In genomic region chr14:39876935-39877334, GRCh38 we compare ENCODE assay signal across 23 cellular contexts.
A peak's percentile ranks its signal among the peaks of the same experiment; 100 is the strongest.
DNase-seq lines count a peak whose midpoint lies in the region; ATAC-seq and FAIRE-seq lines count a peak whose summit lies in the region.
"Had no signal": no experiment of that assay in that cellular context is flagged by ENCODE, and none has a peak within 500 bp of the region (broad histone marks: within the 10 kb centered on the region; RNA-seq: fewer than 3 reads in every experiment).

No MANE protein-coding gene starts in this region.

- ATAC-seq in GM19438 (IDR thresholded peaks at IDR 0.05; ENCODE audit: low read depth, unreplicated experiment) (peak; percentile 27), HG03378 (IDR thresholded peaks at IDR 0.05; ENCODE audit: unreplicated experiment) (peak; percentile 42)
- ATAC-seq: activated CD8-positive, alpha-beta memory T cell treated with anti-CD3 and anti-CD28 coated beads, Interleukin-2, amount 10 ng/mL, durations not matched to agents 7 days and 5 days; gastrocnemius medialis; natural killer cell; pancreas; Right ventricle myocardium inferior had no signal

- no peak overlapping the region for H3K27ac Mint-ChIP-seq in activated naive CD8-positive, alpha-beta T cell treated with anti-CD3 and anti-CD28 coated beads for 36 hours
- H3K27ac Mint-ChIP-seq: activated CD4-positive, alpha-beta T cell treated with anti-CD3 and anti-CD28 coated beads, Interleukin-2, amount 10 ng/mL, durations not matched to agents 7 days and 5 days; activated CD8-positive, alpha-beta memory T cell treated with anti-CD3 and anti-CD28 coated beads, Interleukin-2, amount 10 ng/mL, durations not matched to agents 7 days and 5 days; activated naive CD4-positive, alpha-beta T cell treated with anti-CD3 and anti-CD28 coated beads, Interleukin-2, amount 50 U/mL, for 24 hours; activated T-helper 1 cell treated with anti-CD3 and anti-CD28 coated beads, Interleukin-12 subunit alpha, Interleukin-12 subunit beta, Interleukin-2, Interleukin-4 antibody, amounts not matched to agents 30 ng/mL and 10 ng/mL and 1 ng/mL, durations not matched to agents 14 hours and 24 hours and 36 hours; B cell; natural killer cell had no signal

- H3K4me1 Mint-ChIP-seq in activated naive CD8-positive, alpha-beta T cell treated with anti-CD3 and anti-CD28 coated beads for 36 hours: no peaks in the 10 kb centered on the region
- H3K4me1 Mint-ChIP-seq: activated CD4-positive, alpha-beta T cell treated with anti-CD3 and anti-CD28 coated beads, Interleukin-2, amount 10 ng/mL, durations not matched to agents 7 days and 5 days; activated CD8-positive, alpha-beta memory T cell treated with anti-CD3 and anti-CD28 coated beads, Interleukin-2, amount 10 ng/mL, durations not matched to agents 7 days and 5 days; activated naive CD4-positive, alpha-beta T cell treated with anti-CD3 and anti-CD28 coated beads, Interleukin-2, amount 50 U/mL, for 24 hours; B cell; natural killer cell had no signal

- FAIRE-seq in GM18507 (lab: Jason Lieb, UNC): peak; percentile 57
- FAIRE-seq: pancreas had no signal

- DNase-seq in GM18507 (ENCODE audit: extremely low spot score, insufficient read length, low read depth) (no peak), glomerular visceral epithelial cell (ENCODE audit: extremely low spot score) (peak; percentile 1), RKO (ENCODE audit: low spot score) (no peak), NCI-H187 (lab: John Stamatoyannopoulos, UW) (no peak)
- DNase-seq in activated naive CD8-positive, alpha-beta T cell treated with anti-CD3 and anti-CD28 coated beads for 36 hours: no peak
- no peak for DNase-seq in activated naive CD4-positive, alpha-beta T cell (lab: John Stamatoyannopoulos, UW)
- DNase-seq: activated CD4-positive, alpha-beta T cell treated with anti-CD3 and anti-CD28 coated beads, Interleukin-2, amount 10 ng/mL, durations not matched to agents 7 days and 5 days; activated CD8-positive, alpha-beta memory T cell treated with anti-CD3 and anti-CD28 coated beads, Interleukin-2, amount 10 ng/mL, durations not matched to agents 7 days and 5 days; gastrocnemius medialis; GDM1; IMR-90; natural killer cell; NCI-H1092 treated with DMSO at 0.1 percent for 48 hours; NCI-H2029; OCI-M1; pancreas; uterus had no signal

- H3K9me3 Mint-ChIP-seq in activated naive CD8-positive, alpha-beta T cell treated with anti-CD3 and anti-CD28 coated beads for 36 hours: no peaks in the 10 kb centered on the region
- H3K9me3 Mint-ChIP-seq: activated naive CD4-positive, alpha-beta T cell treated with anti-CD3 and anti-CD28 coated beads, Interleukin-2, amount 50 U/mL, for 24 hours; activated T-helper 1 cell treated with anti-CD3 and anti-CD28 coated beads, Interleukin-12 subunit alpha, Interleukin-12 subunit beta, Interleukin-2, Interleukin-4 antibody, amounts not matched to agents 30 ng/mL and 10 ng/mL and 1 ng/mL, durations not matched to agents 14 hours and 24 hours and 36 hours had no signal

- no peaks in the 10 kb centered on the region for H3K27me3 Mint-ChIP-seq in activated naive CD8-positive, alpha-beta T cell treated with anti-CD3 and anti-CD28 coated beads for 36 hours
- H3K27me3 Mint-ChIP-seq: activated CD4-positive, alpha-beta T cell treated with anti-CD3 and anti-CD28 coated beads, Interleukin-2, amount 10 ng/mL, durations not matched to agents 7 days and 5 days; activated CD8-positive, alpha-beta memory T cell treated with anti-CD3 and anti-CD28 coated beads, Interleukin-2, amount 10 ng/mL, durations not matched to agents 7 days and 5 days; activated naive CD4-positive, alpha-beta T cell treated with anti-CD3 and anti-CD28 coated beads, Interleukin-2, amount 50 U/mL, for 24 hours; B cell had no signal

- no peaks in the 10 kb centered on the region for H3K36me3 Mint-ChIP-seq in activated naive CD8-positive, alpha-beta T cell treated with anti-CD3 and anti-CD28 coated beads for 36 hours
- H3K36me3 Mint-ChIP-seq: activated CD8-positive, alpha-beta memory T cell treated with anti-CD3 and anti-CD28 coated beads, Interleukin-2, amount 10 ng/mL, durations not matched to agents 7 days and 5 days; activated naive CD4-positive, alpha-beta T cell treated with anti-CD3 and anti-CD28 coated beads, Interleukin-2, amount 50 U/mL, for 24 hours; natural killer cell had no signal

- H3K4me3 Mint-ChIP-seq in activated naive CD8-positive, alpha-beta T cell treated with anti-CD3 and anti-CD28 coated beads for 36 hours: no peak overlapping the region
- H3K4me3 Mint-ChIP-seq: activated CD4-positive, alpha-beta T cell treated with anti-CD3 and anti-CD28 coated beads, Interleukin-2, amount 10 ng/mL, durations not matched to agents 7 days and 5 days; activated CD8-positive, alpha-beta memory T cell treated with anti-CD3 and anti-CD28 coated beads, Interleukin-2, amount 10 ng/mL, durations not matched to agents 7 days and 5 days; activated naive CD4-positive, alpha-beta T cell treated with anti-CD3 and anti-CD28 coated beads, Interleukin-2, amount 50 U/mL, for 24 hours; activated T-helper 1 cell treated with anti-CD3 and anti-CD28 coated beads, Interleukin-12 subunit alpha, Interleukin-12 subunit beta, Interleukin-2, Interleukin-4 antibody, amounts not matched to agents 30 ng/mL and 10 ng/mL and 1 ng/mL, durations not matched to agents 14 hours and 24 hours and 36 hours; B cell; natural killer cell had no signal
